Comparison of ENCODE assay signal across 19 cellular contexts in genomic region chr11:9838229-9838628, GRCh38.
A peak's percentile ranks its signal among the peaks of the same experiment; 100 is the strongest.
DNase-seq lines count a peak whose midpoint lies in the region; ATAC-seq, FAIRE-seq and TF ChIP-seq lines count a peak whose summit lies in the region.
"Had no signal": no experiment of that assay in that cellular context is flagged by ENCODE, and none has a peak within 500 bp of the region (broad histone marks: within the 10 kb centered on the region; RNA-seq: fewer than 3 reads in every experiment).

No MANE protein-coding gene starts in this region.

- H2BK12ac ChIP-seq in mesenchymal stem cell (ENCODE audit: low read length in 2 of 2): no peak overlapping the region

- no peaks in the 10 kb centered on the region for H3K9me3 ChIP-seq in MG63
- H3K9me3 ChIP-seq in mesenchymal stem cell (ENCODE audit: control insufficient read depth, low read length): no peaks in the 10 kb centered on the region
- H3K9me3 ChIP-seq: BLaER1 treated with 17β-estradiol and CSF1 and Interleukin-3, amounts not matched to agents 10 nM and 100 nM; esophagus squamous epithelium had no signal

- no peak for FAIRE-seq in GM19239 (lab: Jason Lieb, UNC)

- no peak overlapping the region for H2BK15ac ChIP-seq in mesenchymal stem cell (ENCODE audit: low read depth, poor library complexity, severe bottlenecking)

- ATAC-seq in HG03378 (IDR thresholded peaks at IDR 0.05; ENCODE audit: unreplicated experiment) (no peak), HG02571 (IDR thresholded peaks at IDR 0.05; ENCODE audit: unreplicated experiment) (no peak)

- H3K18ac ChIP-seq in mesenchymal stem cell (ENCODE audit: low read depth in 1 of 2, low read length in 2 of 2): no peak overlapping the region

- H2AFZ ChIP-seq in mesenchymal stem cell (ENCODE audit: low read depth, low read length): no peak overlapping the region

- H3K27me3 ChIP-seq in MG63 (no peaks in the 10 kb centered on the region), mesenchymal stem cell (ENCODE audit: control insufficient read depth in 1 of 2, insufficient read depth in 1 of 2, low read length in 2 of 2) (no peaks in the 10 kb centered on the region)
- H3K27me3 ChIP-seq: BLaER1 treated with 17β-estradiol and CSF1 and Interleukin-3, amounts not matched to agents 10 nM and 100 nM; cardiac muscle cell; esophagus squamous epithelium had no signal

- no peak overlapping the region for H2BK5ac ChIP-seq in mesenchymal stem cell (ENCODE audit: low read depth, low read length, poor library complexity, severe bottlenecking)

- H4K8ac ChIP-seq in mesenchymal stem cell (ENCODE audit: low read length): no peak overlapping the region

- WGBS in mesenchymal stem cell: 48% methylated on average over 2 of the region's 2 CpGs

- H3K4me2 ChIP-seq in mesenchymal stem cell (ENCODE audit: low read length, poor library complexity, severe bottlenecking): no peak overlapping the region
- H3K4me2 ChIP-seq: BLaER1 treated with 17β-estradiol and CSF1 and Interleukin-3, amounts not matched to agents 10 nM and 100 nM had no signal

- no peak overlapping the region for H2AK5ac ChIP-seq in mesenchymal stem cell (ENCODE audit: low read length, severe bottlenecking)

- H3K79me1 ChIP-seq in mesenchymal stem cell (replicated peaks; ENCODE audit: low read length, poor library complexity, severe bottlenecking): peaks cover 6% of the 10 kb centered on the region

- H3K4me1 Mint-ChIP-seq in chondrocyte (ENCODE audit: low read depth): peaks cover 36% of the 10 kb centered on the region

- no peak overlapping the region for H3K4me3 Mint-ChIP-seq in chondrocyte (ENCODE audit: unreplicated experiment)
- H3K4me3 Mint-ChIP-seq: activated CD4-positive, alpha-beta memory T cell treated with anti-CD3 and anti-CD28 coated beads, Interleukin-2, amount 10 ng/mL, durations not matched to agents 7 days and 5 days had no signal

- H3K36me3 ChIP-seq in MG63 (peaks cover 6% of the 10 kb centered on the region), mesenchymal stem cell (ENCODE audit: control insufficient read depth in 1 of 2, insufficient read depth in 2 of 2, low read depth in 1 of 2, low read length in 2 of 2) (peaks cover 3 to 36% of the 10 kb centered on the region in 2 experiments)

- H4K91ac ChIP-seq in mesenchymal stem cell (ENCODE audit: low read length): no peak overlapping the region

- H3K23ac ChIP-seq in mesenchymal stem cell (ENCODE audit: low read length in 2 of 2): no peak overlapping the region

- no peak overlapping the region for H3K4me3 ChIP-seq in MG63
- H3K4me3 ChIP-seq in mesenchymal stem cell (ENCODE audit: insufficient read depth in 1 of 2, low read depth in 1 of 2, low read length in 2 of 2): no peak overlapping the region
- H3K4me3 ChIP-seq: BLaER1 treated with 17β-estradiol and CSF1 and Interleukin-3, amounts not matched to agents 10 nM and 100 nM; cardiac muscle cell; esophagus squamous epithelium had no signal

- peak overlapping the region; percentile 35 for H3K9ac ChIP-seq in mesenchymal stem cell (ENCODE audit: low read length)
- H3K9ac ChIP-seq: BLaER1 treated with 17β-estradiol and CSF1 and Interleukin-3, amounts not matched to agents 10 nM and 100 nM had no signal

- TF ChIP-seq CTCF in chondrocyte (IDR thresholded peaks at IDR 0.05): no peak

- no peak overlapping the region for H3K14ac ChIP-seq in mesenchymal stem cell (ENCODE audit: low read length in 2 of 2)

- peak overlapping the region; percentile 26 for H3K27ac ChIP-seq in mesenchymal stem cell (ENCODE audit: low read length, poor library complexity, severe bottlenecking)
- H3K27ac ChIP-seq: BLaER1 treated with 17β-estradiol and CSF1 and Interleukin-3, amounts not matched to agents 10 nM and 100 nM; cardiac muscle cell had no signal

- H3K9me3 Mint-ChIP-seq in chondrocyte (ENCODE audit: low read depth): no peaks in the 10 kb centered on the region

- H3K36me3 Mint-ChIP-seq in chondrocyte (ENCODE audit: low read depth): peaks cover 9% of the 10 kb centered on the region

- no peak overlapping the region for H2BK120ac ChIP-seq in mesenchymal stem cell (ENCODE audit: low read depth, low read length)

- no peak overlapping the region for H3K4ac ChIP-seq in mesenchymal stem cell (ENCODE audit: low read depth in 1 of 2, low read length in 2 of 2)

- peaks cover 3% of the 10 kb centered on the region for H3K4me1 ChIP-seq in mesenchymal stem cell (ENCODE audit: control insufficient read depth, insufficient read depth, low read depth, low read length)

- no peaks in the 10 kb centered on the region for H3K27me3 Mint-ChIP-seq in chondrocyte (ENCODE audit: low read depth)
- H3K27me3 Mint-ChIP-seq: activated naive CD8-positive, alpha-beta T cell treated with anti-CD3 and anti-CD28 coated beads for 36 hours had no signal

- DNase-seq in AG20443 (ENCODE audit: low spot score) (peak; percentile 64), MG63 (peak; percentile 26), chondrocyte (ENCODE audit: low spot score) (no peak), mesenchymal stem cell (no peak), GM19239 (ENCODE audit: insufficient read length, low spot score) (no peak)
- no peak for DNase-seq in stimulated activated CD4-positive, alpha-beta T cell treated with anti-CD3 and anti-CD28 coated beads, Interleukin-1b, Interleukin-23, amount 100 ng/mL, for 48 hours
- DNase-seq: activated CD4-positive, alpha-beta memory T cell treated with anti-CD3 and anti-CD28 coated beads, Interleukin-2, amount 10 ng/mL, durations not matched to agents 7 days and 5 days; activated naive CD8-positive, alpha-beta T cell treated with anti-CD3 and anti-CD28 coated beads for 36 hours; DMS153; effector CD4-positive, alpha-beta T cell; esophagus squamous epithelium; GOT3; NCI-H1436 treated with DMSO at 0.1 percent for 48 hours; stimulated activated CD4-positive, alpha-beta T cell treated with anti-CD3 and anti-CD28 coated beads, Interleukin-4, amount 100 ng/mL, for 24 hours; T-helper 1 cell had no signal

- H3K27ac Mint-ChIP-seq in chondrocyte (ENCODE audit: unreplicated experiment): peak overlapping the region; percentile 75
- H3K27ac Mint-ChIP-seq: activated CD4-positive, alpha-beta memory T cell treated with anti-CD3 and anti-CD28 coated beads, Interleukin-2, amount 10 ng/mL, durations not matched to agents 7 days and 5 days had no signal

Comparison
In these comparisons a context has a peak if more than half of its experiments do, and no peak if none do; other contexts are left out.
1. DNase-seq: peak in AG20443 (single experiment) and MG63 (single experiment); none in chondrocyte (single experiment), mesenchymal stem cell (single experiment), GM19239 (single experiment) and stimulated activated CD4-positive, alpha-beta T cell treated with anti-CD3 and anti-CD28 coated beads, Interleukin-1b, Interleukin-23, amount 100 ng/mL, for 48 hours (single experiment).